In the genomic region with DNA sequence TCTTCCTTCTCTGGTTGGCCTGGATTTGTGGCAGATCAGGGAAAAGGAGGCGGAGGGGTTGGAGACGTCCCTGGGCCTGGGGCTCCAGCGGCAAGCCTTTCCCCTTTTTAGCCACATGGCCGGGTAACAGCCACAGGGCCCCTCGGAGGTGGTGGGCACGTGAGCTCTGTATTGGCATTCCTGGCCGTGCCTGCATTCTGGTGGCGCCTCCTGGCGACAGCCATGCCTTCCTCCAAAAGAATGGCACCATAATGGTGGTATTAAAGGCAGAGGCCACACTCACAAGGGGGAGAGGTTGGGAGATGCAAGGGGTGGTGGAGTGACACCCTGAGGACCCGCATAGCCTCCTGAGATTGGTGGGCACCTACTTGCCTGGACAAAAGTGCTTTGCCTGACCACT, we compare ENCODE assay signal across 16 cellular contexts. TPM values are rescaled to one million over a fixed set of nuclear protein-coding genes. Genes with fewer than 3 reads are reported as not detected.
DNase-seq lines count a peak whose midpoint lies in the region; ATAC-seq and TF ChIP-seq lines count a peak whose summit lies in the region.
"Had no signal": no experiment of that assay in that cellular context is flagged by ENCODE, and none has a peak within 500 bp of the region (broad histone marks: within the 10 kb centered on the region; RNA-seq: fewer than 3 reads in every experiment).

No MANE protein-coding gene starts in this region.

- TF ChIP-seq POLR2A in gastrocnemius medialis (IDR thresholded peaks at IDR 0.05): no peak

- no peaks in the 10 kb centered on the region for H3K9me3 ChIP-seq in gastrocnemius medialis
- H3K9me3 ChIP-seq: transverse colon had no signal

- no peaks in the 10 kb centered on the region for H3K36me3 ChIP-seq in gastrocnemius medialis
- H3K36me3 ChIP-seq: transverse colon had no signal

- TF ChIP-seq CTCF in epithelial cell of proximal tubule (conservative IDR thresholded peaks at IDR 0.05; ENCODE audit: low read depth, low read length) (peak; percentile 22), gastrocnemius medialis (IDR thresholded peaks at IDR 0.05 in 4 of 5, conservative IDR thresholded peaks at IDR 0.05 in 1 of 5) (no peak)

- in situ Hi-C loops in gastrocnemius medialis (cut with MboI; ENCODE audit: low sequenced_read_pairs in 4 of 4): no loop called here

- peak overlapping the region in 3 of 4 donors; percentile 25 to 61 (median 59) for H3K27ac ChIP-seq in gastrocnemius medialis
- H3K27ac ChIP-seq: 22Rv1, epithelial cell of prostate, transverse colon had no signal

- H3K4me3 ChIP-seq in epithelial cell of proximal tubule (ENCODE audit: low read depth, low read length) (no peak overlapping the region), gastrocnemius medialis (no peak overlapping the region)
- H3K4me3 ChIP-seq: transverse colon had no signal

- H3K4me1 ChIP-seq in gastrocnemius medialis: peaks cover 3 to 14% of the 10 kb centered on the region in 2 donors

- intact Hi-C loops in gastrocnemius medialis (cut with DNase I; ENCODE audit: low total_unique reads): no loop called here

- H3K27me3 ChIP-seq in gastrocnemius medialis: no peaks in the 10 kb centered on the region
- H3K27me3 ChIP-seq: transverse colon had no signal

- no peak for ATAC-seq in gastrocnemius medialis

- DNase-seq in DMS 273 (lab: John Stamatoyannopoulos, UW; ENCODE audit: unreplicated experiment) (peak; percentile 50), DMS 273 treated with DMSO at 0.1 percent for 48 hours (lab: John Stamatoyannopoulos, UW) (no peak), NAMALWA (ENCODE audit: low spot score) (peak; percentile 47), epithelial cell of proximal tubule (ENCODE audit: low read depth) (no peak), gastrocnemius medialis (no peak), inferior parietal cortex (ENCODE audit: extremely low spot score) (no peak), superior temporal gyrus (ENCODE audit: extremely low spot score) (no peak)
- DNase-seq in stimulated activated CD4-positive, alpha-beta T cell treated with anti-CD3 and anti-CD28 coated beads, Interleukin-4, amount 100 ng/mL, for 24 hours: no peak
- DNase-seq: activated CD4-positive, alpha-beta T cell treated with anti-CD3 and anti-CD28 coated beads, Interleukin-2, amount 50 U/mL, for 1 hour; GOT3; transverse colon had no signal

RNA-seq across cellular contexts. Expression of a gene that starts 3.0 kb away (rescaled TPM):
- total RNA-seq in epithelial cell of proximal tubule (0.72 and 2.1 TPM in 2 replicates), gastrocnemius medialis (100 to 1,000 TPM in 3 of 4 donors, 10 to 100 TPM in 1; 81.9 to 149 (median 113) TPM)
- total RNA-seq: activated T-helper 2 cell treated with anti-CD3 and anti-CD28 coated beads, Interferon-gamma antibody, Interleukin-2, Interleukin-4, amounts not matched to agents 10 μg/mL and 5 μg/mL and 100 μg/mL, durations not matched to agents 14 hours and 24 hours and 36 hours; MCF 10A; T-helper 2 cell treated with Interferon-gamma antibody and Interleukin-4, amounts not matched to agents 100 ng/mL and 5 ng/mL, for 36 hours had no signal

RNA-seq across cellular contexts. Expression of a gene that starts 55.1 kb away (rescaled TPM):
- total RNA-seq in epithelial cell of proximal tubule (not detected in 2 replicates), gastrocnemius medialis (not detected)
- total RNA-seq: activated T-helper 2 cell treated with anti-CD3 and anti-CD28 coated beads, Interferon-gamma antibody, Interleukin-2, Interleukin-4, amounts not matched to agents 10 μg/mL and 5 μg/mL and 100 μg/mL, durations not matched to agents 14 hours and 24 hours and 36 hours; MCF 10A; T-helper 2 cell treated with Interferon-gamma antibody and Interleukin-4, amounts not matched to agents 100 ng/mL and 5 ng/mL, for 36 hours; transverse colon had no signal

Comparison
In these comparisons a context has a peak if more than half of its experiments do, and no peak if none do; other contexts are left out.
1. DNase-seq: peak in DMS 273 (single experiment) and NAMALWA (single experiment); none in DMS 273 treated with DMSO at 0.1 percent for 48 hours (single experiment), epithelial cell of proximal tubule (single experiment), gastrocnemius medialis (0 of 2), inferior parietal cortex (single experiment), superior temporal gyrus (single experiment) and stimulated activated CD4-positive, alpha-beta T cell treated with anti-CD3 and anti-CD28 coated beads, Interleukin-4, amount 100 ng/mL, for 24 hours (single experiment).
2. RNA of a gene that starts 3.0 kb away (total RNA-seq): 81.9 to 149 TPM in gastrocnemius medialis; 0.72 to 2.1 TPM in epithelial cell of proximal tubule; every median in the first group is over 10 times any median in the second.